ENCODE assay signal across 15 cellular contexts in genomic region chr17:27810902-27811557, GRCh38. TPM values are rescaled to one million over a fixed set of nuclear protein-coding genes. Genes with fewer than 3 reads are reported as not detected.
DNase-seq lines count a peak whose midpoint lies in the region; ATAC-seq and TF ChIP-seq lines count a peak whose summit lies in the region.
"Had no signal": no experiment of that assay in that cellular context is flagged by ENCODE, and none has a peak within 500 bp of the region (broad histone marks: within the 10 kb centered on the region; RNA-seq: fewer than 3 reads in every experiment).

No MANE protein-coding gene starts in this region.

- H3K4me2 ChIP-seq in IMR-90 (ENCODE audit: low read depth, low read length), result no peak overlapping the region

- no peak overlapping the region for H3K9ac ChIP-seq in IMR-90 (ENCODE audit: low read depth, low read length)

- H4K5ac ChIP-seq in IMR-90 (ENCODE audit: low read depth, low read length), result no peak overlapping the region

- WGBS in IMR-90 (ENCODE audit: extremely low coverage in 2 of 2, insufficient read length in 1 of 2), 2 experiments, result 33% methylated on average over 3 of the region's 10 CpGs; no CpG with 5 or more reads in 1 of the 2 experiments

- H3K14ac ChIP-seq in IMR-90 (replicated peaks; ENCODE audit: low read depth, low read length), result no peak overlapping the region

- no peak overlapping the region for H3K27ac ChIP-seq in IMR-90 (ENCODE audit: insufficient read depth, low read length)
- H3K27ac ChIP-seq: adrenal gland, esophagus muscularis mucosa, neutrophil had no signal

- no peaks in the 10 kb centered on the region for H3K36me3 ChIP-seq in IMR-90 (ENCODE audit: control insufficient read depth, insufficient read depth, low read length)
- H3K36me3 ChIP-seq: adrenal gland, esophagus muscularis mucosa, neutrophil had no signal

- H4K8ac ChIP-seq in IMR-90 (ENCODE audit: low read depth in 2 of 2, low read length in 2 of 2), result no peak overlapping the region

- H3K4me3 Mint-ChIP-seq in T-helper 1 cell treated with Interleukin-12 subunit alpha and Interleukin-12 subunit beta and Interleukin-4 antibody, amounts not matched to agents 30 μg/mL and 1 μg/mL, for 36 hours, result no peak overlapping the region
- no peak overlapping the region for H3K4me3 Mint-ChIP-seq in activated T-helper 2 cell treated with anti-CD3 and anti-CD28 coated beads, Interferon-gamma antibody, Interleukin-2, Interleukin-4, amounts not matched to agents 10 μg/mL and 5 μg/mL and 100 μg/mL, durations not matched to agents 14 hours and 24 hours and 36 hours (ENCODE audit: low read depth)
- H3K4me3 Mint-ChIP-seq: T-helper 17 cell had no signal

- in situ Hi-C loops in IMR-90 (cut with MboI; ENCODE audit: low sequenced_read_pairs), result no loop called here

- intact Hi-C loops in IMR-90 (cut with micrococcal nuclease), result no loop called here
- intact Hi-C loops in activated T-helper 2 cell treated with anti-CD3 and anti-CD28 coated beads, Interferon-gamma antibody, Interleukin-2, Interleukin-4, amounts not matched to agents 10 μg/mL and 5 μg/mL and 100 μg/mL, durations not matched to agents 14 hours and 24 hours and 36 hours (cut with micrococcal nuclease), result loop anchor here (2.0 kb wide), 1 partner anchor 230 kb away; no protein-coding TSS in a partner anchor

- no peak for TF ChIP-seq POLR2A in IMR-90 (IDR thresholded peaks at IDR 0.05; ENCODE audit: low read depth, low read length)

- H3K9me3 ChIP-seq in IMR-90 (ENCODE audit: control insufficient read depth, insufficient read depth, low read length), result no peaks in the 10 kb centered on the region
- H3K9me3 ChIP-seq: adrenal gland, esophagus muscularis mucosa, neutrophil had no signal

- no peak overlapping the region for H2AK9ac ChIP-seq in IMR-90 (replicated peaks; ENCODE audit: low read depth, low read length, poor library complexity)

- H2AFZ ChIP-seq in IMR-90 (replicated peaks; ENCODE audit: low read length, poor library complexity), result no peak overlapping the region

- no peak overlapping the region for H3K4me3 ChIP-seq in IMR-90 (ENCODE audit: insufficient read depth, low read depth, low read length)
- H3K4me3 ChIP-seq: adrenal gland, esophagus muscularis mucosa had no signal

- H2BK15ac ChIP-seq in IMR-90 (ENCODE audit: low read depth, low read length), result no peak overlapping the region

- BruUV-seq in IMR-90 (replicated peaks; lab: Mats Ljungman, UMichigan), result no TSS peak

- H3K4ac ChIP-seq in IMR-90 (ENCODE audit: low read depth, low read length), result no peak overlapping the region

- CTCF ChIA-PET in IMR-90 (lab: Yijun Ruan, JAX), result no interaction called here

- no peaks in the 10 kb centered on the region for H3K79me1 ChIP-seq in IMR-90 (ENCODE audit: low read depth in 1 of 2, low read length in 2 of 2)

- no peak overlapping the region for H3K23ac ChIP-seq in IMR-90 (ENCODE audit: low read depth, low read length)

- H2BK20ac ChIP-seq in IMR-90 (ENCODE audit: low read depth, low read length), result no peak overlapping the region

- POLR2A ChIA-PET in IMR-90 (lab: Charles Lee; ENCODE audit: unreplicated experiment), result no interaction called here

- no peak for TF ChIP-seq CTCF in IMR-90 (conservative IDR thresholded peaks at IDR 0.05; ENCODE audit: low read depth, low read length)

- peaks cover 17% of the 10 kb centered on the region for H3K9me3 Mint-ChIP-seq in T-helper 1 cell treated with Interleukin-12 subunit alpha and Interleukin-12 subunit beta and Interleukin-4 antibody, amounts not matched to agents 30 μg/mL and 1 μg/mL, for 36 hours
- peaks cover 9% of the 10 kb centered on the region for H3K9me3 Mint-ChIP-seq in activated T-helper 2 cell treated with anti-CD3 and anti-CD28 coated beads, Interferon-gamma antibody, Interleukin-2, Interleukin-4, amounts not matched to agents 10 μg/mL and 5 μg/mL and 100 μg/mL, durations not matched to agents 14 hours and 24 hours and 36 hours
- H3K9me3 Mint-ChIP-seq: CD4-positive, alpha-beta memory T cell had no signal

- no peaks in the 10 kb centered on the region for H3K9me1 ChIP-seq in IMR-90 (ENCODE audit: insufficient read depth, low read length)

- H3K4me1 Mint-ChIP-seq in T-helper 1 cell treated with Interleukin-12 subunit alpha and Interleukin-12 subunit beta and Interleukin-4 antibody, amounts not matched to agents 30 μg/mL and 1 μg/mL, for 36 hours (ENCODE audit: low read depth), result peaks cover 44% of the 10 kb centered on the region
- peaks cover 43% of the 10 kb centered on the region for H3K4me1 Mint-ChIP-seq in activated T-helper 2 cell treated with anti-CD3 and anti-CD28 coated beads, Interferon-gamma antibody, Interleukin-2, Interleukin-4, amounts not matched to agents 10 μg/mL and 5 μg/mL and 100 μg/mL, durations not matched to agents 14 hours and 24 hours and 36 hours (ENCODE audit: low read depth)

- H3K4me1 ChIP-seq in IMR-90 (ENCODE audit: control insufficient read depth, insufficient read depth, low read length), result 0 out of 2 replicates have a peak, but pooled peaks cover 2% of the 10 kb centered on the region
- H3K4me1 ChIP-seq: adrenal gland had no signal

- peaks cover 5% of the 10 kb centered on the region; the same call in 1 of the 2 replicates for H3K27me3 ChIP-seq in IMR-90 (ENCODE audit: control insufficient read depth, insufficient read depth, low read length)
- H3K27me3 ChIP-seq: adrenal gland, esophagus muscularis mucosa, neutrophil had no signal

- no peak overlapping the region for H2AK5ac ChIP-seq in IMR-90 (ENCODE audit: low read depth, low read length)

- no peak for ATAC-seq in IMR-90 (ENCODE audit: low read depth)
- ATAC-seq in GM18519 (IDR thresholded peaks at IDR 0.05; ENCODE audit: low FRiP score, unreplicated experiment), result no peak
- ATAC-seq: T-helper 17 cell had no signal

- no peak for TF ChIP-seq RAD21 in IMR-90 (IDR thresholded peaks at IDR 0.05; ENCODE audit: low read length)

- H4K20me1 ChIP-seq in IMR-90 (ENCODE audit: insufficient read depth, low read length), result no peaks in the 10 kb centered on the region

- dilution Hi-C loops in IMR-90 (cut with HindIII; ENCODE audit: low sequenced_read_pairs, unreplicated experiment), result no loop called here

- H3K36me3 Mint-ChIP-seq in T-helper 1 cell treated with Interleukin-12 subunit alpha and Interleukin-12 subunit beta and Interleukin-4 antibody, amounts not matched to agents 30 μg/mL and 1 μg/mL, for 36 hours (ENCODE audit: low read depth), result peaks cover 4% of the 10 kb centered on the region
- H3K36me3 Mint-ChIP-seq in activated T-helper 2 cell treated with anti-CD3 and anti-CD28 coated beads, Interferon-gamma antibody, Interleukin-2, Interleukin-4, amounts not matched to agents 10 μg/mL and 5 μg/mL and 100 μg/mL, durations not matched to agents 14 hours and 24 hours and 36 hours (ENCODE audit: low read depth), result peaks cover 7% of the 10 kb centered on the region
- H3K36me3 Mint-ChIP-seq: CD4-positive, alpha-beta memory T cell had no signal

- no peak overlapping the region for H3K18ac ChIP-seq in IMR-90 (ENCODE audit: low read depth, low read length)

- no peak for DNase-seq in T-helper 1 cell
- DNase-seq in IMR-90, result peak; percentile 58
- no peak for DNase-seq in activated T-helper 2 cell treated with anti-CD3 and anti-CD28 coated beads, Interferon-gamma antibody, Interleukin-2, Interleukin-4, amounts not matched to agents 10 μg/mL and 5 μg/mL and 100 μg/mL, durations not matched to agents 14 hours and 24 hours and 36 hours (ENCODE audit: low spot score)
- peak; percentile 31 to 57 for DNase-seq in lung microvascular endothelial cell (ENCODE audit: low read depth in 2 of 2)
- DNase-seq in stimulated activated CD4-positive, alpha-beta T cell treated with anti-CD3 and anti-CD28 coated beads, Interleukin-2, amount 100 ng/mL, for 48 hours, result no peak
- no peak for DNase-seq in middle frontal gyrus (ENCODE audit: extremely low spot score, low spot score)
- DNase-seq: 8988T; CD4-positive, alpha-beta memory T cell; GF-D8; T-helper 17 cell had no signal

- no peaks in the 10 kb centered on the region for H3K27me3 Mint-ChIP-seq in T-helper 1 cell treated with Interleukin-12 subunit alpha and Interleukin-12 subunit beta and Interleukin-4 antibody, amounts not matched to agents 30 μg/mL and 1 μg/mL, for 36 hours (ENCODE audit: low read depth)
- H3K27me3 Mint-ChIP-seq in activated T-helper 2 cell treated with anti-CD3 and anti-CD28 coated beads, Interferon-gamma antibody, Interleukin-2, Interleukin-4, amounts not matched to agents 10 μg/mL and 5 μg/mL and 100 μg/mL, durations not matched to agents 14 hours and 24 hours and 36 hours (ENCODE audit: low read depth), result no peaks in the 10 kb centered on the region

- no peak overlapping the region for H2BK5ac ChIP-seq in IMR-90 (ENCODE audit: low read depth, low read length, poor library complexity, severe bottlenecking)

- peak overlapping the region; percentile 98 for H3K27ac Mint-ChIP-seq in T-helper 1 cell treated with Interleukin-12 subunit alpha and Interleukin-12 subunit beta and Interleukin-4 antibody, amounts not matched to agents 30 μg/mL and 1 μg/mL, for 36 hours
- H3K27ac Mint-ChIP-seq in activated T-helper 2 cell treated with anti-CD3 and anti-CD28 coated beads, Interferon-gamma antibody, Interleukin-2, Interleukin-4, amounts not matched to agents 10 μg/mL and 5 μg/mL and 100 μg/mL, durations not matched to agents 14 hours and 24 hours and 36 hours, result peak overlapping the region; percentile 89

- no peak overlapping the region for H3K56ac ChIP-seq in IMR-90 (ENCODE audit: extremely low read depth, insufficient read depth, low read length)

- no peak overlapping the region for H4K91ac ChIP-seq in IMR-90 (ENCODE audit: insufficient read depth, low read depth, low read length)

- no peak overlapping the region for H2BK120ac ChIP-seq in IMR-90 (ENCODE audit: low read depth, low read length)

TF ChIP-seq in IMR-90, 13 proteins besides CTCF, POLR2A, EP300 and RAD21 (continues in another document):
- TF ChIP-seq FOS (IDR thresholded peaks at IDR 0.05; ENCODE audit: low read depth, low read length) (no peak), MXI1 (IDR thresholded peaks at IDR 0.05; ENCODE audit: borderline replicate concordance, low read depth, low read length) (no peak), RFX5 (IDR thresholded peaks at IDR 0.05; ENCODE audit: low read depth, low read length) (no peak), BHLHE40 (IDR thresholded peaks at IDR 0.05; ENCODE audit: low read depth, low read length) (no peak), MAZ (IDR thresholded peaks at IDR 0.05; ENCODE audit: borderline replicate concordance, low read depth, low read length) (no peak), CHD1 (IDR thresholded peaks at IDR 0.05; ENCODE audit: low read depth, low read length) (no peak)

RNA-seq across cellular contexts. Expression of gene NOS2, which starts 10.7 kb away (rescaled TPM):
- total RNA-seq in IMR-90 (2012; rRNA removed), result under 0.01 TPM in 1 of 2 replicates, not detected in the other
- polyA plus RNA-seq in IMR-90 (2012; rRNA removed), result 0.03 TPM in 1 of 2 replicates, not detected in the other
- 0.01 TPM in 1 of 2 replicates, not detected in the other for polyA plus RNA-seq in IMR-90 (2012; cell fraction: cytosol; rRNA removed)
- polyA plus RNA-seq in IMR-90 (2012; cell fraction: nucleus; rRNA removed; ENCODE audit: low replicate concordance), result 0.03 TPM in 1 of 2 replicates, not detected in the other
- 0.07 TPM in 1 of 2 replicates, not detected in the other for total RNA-seq in activated T-helper 2 cell treated with anti-CD3 and anti-CD28 coated beads, Interferon-gamma antibody, Interleukin-2, Interleukin-4, amounts not matched to agents 10 μg/mL and 5 μg/mL and 100 μg/mL, durations not matched to agents 14 hours and 24 hours and 36 hours
- 0.20 and 0.22 TPM in 2 replicates for total RNA-seq in lung microvascular endothelial cell

Comparison
In these comparisons a context has a peak if more than half of its experiments do, and no peak if none do; other contexts are left out.
1. DNase-seq: peak in IMR-90 (single experiment) and lung microvascular endothelial cell (2 of 2); none in T-helper 1 cell (0 of 5), activated T-helper 2 cell treated with anti-CD3 and anti-CD28 coated beads, Interferon-gamma antibody, Interleukin-2, Interleukin-4, amounts not matched to agents 10 μg/mL and 5 μg/mL and 100 μg/mL, durations not matched to agents 14 hours and 24 hours and 36 hours (single experiment), stimulated activated CD4-positive, alpha-beta T cell treated with anti-CD3 and anti-CD28 coated beads, Interleukin-2, amount 100 ng/mL, for 48 hours (0 of 2) and middle frontal gyrus (single experiment).